18 cellular contexts compared by ENCODE assay signal in genomic region chr20:24675651-24676352, GRCh38.
DNase-seq lines count a peak whose midpoint lies in the region; ATAC-seq and TF ChIP-seq lines count a peak whose summit lies in the region.
"Had no signal": no experiment of that assay in that cellular context is flagged by ENCODE, and none has a peak within 500 bp of the region (broad histone marks: within the 10 kb centered on the region; RNA-seq: fewer than 3 reads in every experiment).

No MANE protein-coding gene starts in this region.

- no peaks in the 10 kb centered on the region for H3K27me3 ChIP-seq in BE2C
- H3K27me3 ChIP-seq: BLaER1 had no signal

- TF ChIP-seq CTCF in BE2C (IDR thresholded peaks at IDR 0.05; ENCODE audit: low read depth, low read length) (no peak), chondrocyte (IDR thresholded peaks at IDR 0.05) (no peak)

- H3K27ac Mint-ChIP-seq in chondrocyte (ENCODE audit: unreplicated experiment): no peak overlapping the region
- H3K27ac Mint-ChIP-seq in stimulated activated memory B cell treated with anti-CD40 and anti-IgM and Interleukin-4, amounts not matched to agents 10 μg/mL and 1 μg/mL and 100 μg/mL, for 72 hours: no peak overlapping the region
- H3K27ac Mint-ChIP-seq: CD4-positive, CD25-positive, alpha-beta regulatory T cell; IgD-negative memory B cell had no signal

- no peaks in the 10 kb centered on the region for H3K9me3 ChIP-seq in BE2C
- H3K9me3 ChIP-seq: BLaER1 had no signal

- peak; percentile 3 for DNase-seq in BE2C
- peak; percentile 80 for DNase-seq in chondrocyte (ENCODE audit: low spot score)
- DNase-seq in mesenteric fat pad (ENCODE audit: low spot score): peak; percentile 81
- no peak for DNase-seq in NCI-H1930 (lab: John Stamatoyannopoulos, UW)
- no peak for DNase-seq in NCI-H2107 (lab: John Stamatoyannopoulos, UW)
- DNase-seq: CD4-positive, CD25-positive, alpha-beta regulatory T cell; DMS153; DND-41; MM.1S; NCI-H2029 treated with DMSO at 0.1 percent for 48 hours; NCI-H2227 treated with DMSO at 0.1 percent for 48 hours; NCI-H526 treated with DMSO at 0.1 percent for 48 hours had no signal

- H3K4me1 Mint-ChIP-seq in chondrocyte (ENCODE audit: low read depth): peaks cover 33% of the 10 kb centered on the region
- H3K4me1 Mint-ChIP-seq in stimulated activated memory B cell treated with anti-CD40 and anti-IgM and Interleukin-4, amounts not matched to agents 10 μg/mL and 1 μg/mL and 100 μg/mL, for 72 hours: peaks cover 7% of the 10 kb centered on the region
- H3K4me1 Mint-ChIP-seq: CD4-positive, CD25-positive, alpha-beta regulatory T cell; IgD-negative memory B cell had no signal

- H3K36me3 ChIP-seq in BE2C: no peaks in the 10 kb centered on the region
- H3K36me3 ChIP-seq: BLaER1 had no signal

- no peak overlapping the region for H3K4me3 ChIP-seq in BE2C (ENCODE audit: low read depth, low read length)
- H3K4me3 ChIP-seq: BLaER1 had no signal

- no peak overlapping the region for H3K4me3 Mint-ChIP-seq in chondrocyte (ENCODE audit: unreplicated experiment)
- H3K4me3 Mint-ChIP-seq in stimulated activated memory B cell treated with anti-CD40 and anti-IgM and Interleukin-4, amounts not matched to agents 10 μg/mL and 1 μg/mL and 100 μg/mL, for 72 hours: no peak overlapping the region
- H3K4me3 Mint-ChIP-seq: CD4-positive, CD25-positive, alpha-beta regulatory T cell had no signal

- no peaks in the 10 kb centered on the region for H3K27me3 Mint-ChIP-seq in chondrocyte (ENCODE audit: low read depth)
- H3K27me3 Mint-ChIP-seq in stimulated activated memory B cell treated with anti-CD40 and anti-IgM and Interleukin-4, amounts not matched to agents 10 μg/mL and 1 μg/mL and 100 μg/mL, for 72 hours: no peaks in the 10 kb centered on the region
- H3K27me3 Mint-ChIP-seq: CD4-positive, CD25-positive, alpha-beta regulatory T cell; IgD-negative memory B cell had no signal

- no peaks in the 10 kb centered on the region for H3K9me3 Mint-ChIP-seq in chondrocyte (ENCODE audit: low read depth)
- no peaks in the 10 kb centered on the region for H3K9me3 Mint-ChIP-seq in stimulated activated memory B cell treated with anti-CD40 and anti-IgM and Interleukin-4, amounts not matched to agents 10 μg/mL and 1 μg/mL and 100 μg/mL, for 72 hours
- H3K9me3 Mint-ChIP-seq: IgD-negative memory B cell had no signal

- peak; percentile 18 for ATAC-seq in stimulated activated memory B cell treated with anti-CD40 and anti-IgM and Interleukin-4, amounts not matched to agents 10 μg/mL and 1 μg/mL and 100 μg/mL, for 72 hours
- no peak for ATAC-seq in GM19397 (IDR thresholded peaks at IDR 0.05; ENCODE audit: unreplicated experiment)
- ATAC-seq: HCT116, Panc1 had no signal

- H3K4me1 ChIP-seq in BE2C: no peaks in the 10 kb centered on the region

- H3K36me3 Mint-ChIP-seq in chondrocyte (ENCODE audit: low read depth): no peaks in the 10 kb centered on the region
- H3K36me3 Mint-ChIP-seq in stimulated activated memory B cell treated with anti-CD40 and anti-IgM and Interleukin-4, amounts not matched to agents 10 μg/mL and 1 μg/mL and 100 μg/mL, for 72 hours: no peaks in the 10 kb centered on the region
- H3K36me3 Mint-ChIP-seq: CD4-positive, CD25-positive, alpha-beta regulatory T cell; IgD-negative memory B cell had no signal

Comparison
In these comparisons a context has a peak if more than half of its experiments do, and no peak if none do; other contexts are left out.
1. DNase-seq: peak in BE2C (single experiment), chondrocyte (single experiment) and mesenteric fat pad (single experiment); none in NCI-H1930 (0 of 2) and NCI-H2107 (single experiment).